In genomic region chr15:73323374-73323955, GRCh38 we compare ENCODE assay signal across 24 cellular contexts. TPM values are rescaled to one million over a fixed set of nuclear protein-coding genes. Genes with fewer than 3 reads are reported as not detected.
"Had no signal": no experiment of that assay in that cellular context is flagged by ENCODE, and none has a peak within 500 bp of the region (broad histone marks: within the 10 kb centered on the region; RNA-seq: fewer than 3 reads in every experiment).

No MANE protein-coding gene starts in this region.

- H3K27ac ChIP-seq: brain microvascular endothelial cell, SJSA1 had no signal

- H3K4me3 ChIP-seq: SJSA1 had no signal

- H3K36me3 ChIP-seq: brain microvascular endothelial cell, SJSA1 had no signal

- ATAC-seq: activated CD4-positive, CD25-positive, alpha-beta regulatory T cell treated with anti-CD3 and anti-CD28 coated beads, Interleukin-2, amount 50 U/mL, for 24 hours; activated CD8-positive, alpha-beta T cell treated with anti-CD3 and anti-CD28 coated beads, Interleukin-2, amount 10 ng/mL, durations not matched to agents 7 days and 5 days; SK-N-SH treated with all-trans-retinoic acid at 6 μM for 48 hours had no signal

- H3K9me3 ChIP-seq: SJSA1 had no signal

- H3K27me3 ChIP-seq: SJSA1 had no signal

- DNase-seq: activated CD4-positive, alpha-beta T cell treated with anti-CD3 and anti-CD28 coated beads for 4 hours; activated CD8-positive, alpha-beta memory T cell treated with anti-CD3 and anti-CD28 coated beads, Interleukin-2, amount 50 U/mL, for 48 hours; activated CD8-positive, alpha-beta T cell treated with anti-CD3 and anti-CD28 coated beads, Interleukin-2, amount 10 ng/mL, durations not matched to agents 7 days and 5 days; activated naive CD4-positive, alpha-beta T cell treated with anti-CD3 and anti-CD28 coated beads for 36 hours; activated naive CD8-positive, alpha-beta T cell treated with anti-CD3 and anti-CD28 coated beads for 36 hours; activated T-cell treated with anti-CD3 and anti-CD28 coated beads, Interleukin-2, amount 50 U/mL, for 1 hour; brain microvascular endothelial cell; caudate nucleus; NCI-H1048; NCI-H146; NCI-H1930; NCI-H2171 treated with DMSO at 0.1 percent for 48 hours; NCI-H226; NCI-H526; NCI-H774; SHP77 had no signal

- H3K9me3 Mint-ChIP-seq: activated naive CD4-positive, alpha-beta T cell treated with anti-CD3 and anti-CD28 coated beads for 36 hours; activated naive CD8-positive, alpha-beta T cell treated with anti-CD3 and anti-CD28 coated beads for 36 hours; T-helper 1 cell treated with Interleukin-12 subunit alpha and Interleukin-12 subunit beta and Interleukin-4 antibody, amounts not matched to agents 30 μg/mL and 1 μg/mL, for 36 hours had no signal

- H3K4me1 ChIP-seq: SJSA1 had no signal

- H3K4me3 Mint-ChIP-seq: activated CD8-positive, alpha-beta T cell treated with anti-CD3 and anti-CD28 coated beads, Interleukin-2, amount 10 ng/mL, durations not matched to agents 7 days and 5 days; activated naive CD4-positive, alpha-beta T cell treated with anti-CD3 and anti-CD28 coated beads for 36 hours; activated naive CD8-positive, alpha-beta T cell treated with anti-CD3 and anti-CD28 coated beads for 36 hours; T-helper 1 cell treated with Interleukin-12 subunit alpha and Interleukin-12 subunit beta and Interleukin-4 antibody, amounts not matched to agents 30 μg/mL and 1 μg/mL, for 36 hours had no signal

- H3K36me3 Mint-ChIP-seq: activated naive CD8-positive, alpha-beta T cell treated with anti-CD3 and anti-CD28 coated beads for 36 hours had no signal

- H3K27ac Mint-ChIP-seq: activated CD8-positive, alpha-beta T cell treated with anti-CD3 and anti-CD28 coated beads, Interleukin-2, amount 10 ng/mL, durations not matched to agents 7 days and 5 days; activated naive CD4-positive, alpha-beta T cell treated with anti-CD3 and anti-CD28 coated beads for 36 hours; activated naive CD8-positive, alpha-beta T cell treated with anti-CD3 and anti-CD28 coated beads for 36 hours; T-helper 1 cell treated with Interleukin-12 subunit alpha and Interleukin-12 subunit beta and Interleukin-4 antibody, amounts not matched to agents 30 μg/mL and 1 μg/mL, for 36 hours had no signal

RNA-seq across cellular contexts. Expression of gene HCN4, which starts 45.3 kb away (rescaled TPM):
- total RNA-seq: activated CD8-positive, alpha-beta T cell treated with anti-CD3 and anti-CD28 coated beads, Interleukin-2, amount 10 ng/mL, durations not matched to agents 7 days and 5 days; activated naive CD4-positive, alpha-beta T cell treated with anti-CD3 and anti-CD28 coated beads for 36 hours; activated naive CD8-positive, alpha-beta T cell treated with anti-CD3 and anti-CD28 coated beads for 36 hours; LHCN-M2; NCI-H460; OCI-LY7; RPMI7951; SJSA1 had no signal
